In the genomic region with DNA sequence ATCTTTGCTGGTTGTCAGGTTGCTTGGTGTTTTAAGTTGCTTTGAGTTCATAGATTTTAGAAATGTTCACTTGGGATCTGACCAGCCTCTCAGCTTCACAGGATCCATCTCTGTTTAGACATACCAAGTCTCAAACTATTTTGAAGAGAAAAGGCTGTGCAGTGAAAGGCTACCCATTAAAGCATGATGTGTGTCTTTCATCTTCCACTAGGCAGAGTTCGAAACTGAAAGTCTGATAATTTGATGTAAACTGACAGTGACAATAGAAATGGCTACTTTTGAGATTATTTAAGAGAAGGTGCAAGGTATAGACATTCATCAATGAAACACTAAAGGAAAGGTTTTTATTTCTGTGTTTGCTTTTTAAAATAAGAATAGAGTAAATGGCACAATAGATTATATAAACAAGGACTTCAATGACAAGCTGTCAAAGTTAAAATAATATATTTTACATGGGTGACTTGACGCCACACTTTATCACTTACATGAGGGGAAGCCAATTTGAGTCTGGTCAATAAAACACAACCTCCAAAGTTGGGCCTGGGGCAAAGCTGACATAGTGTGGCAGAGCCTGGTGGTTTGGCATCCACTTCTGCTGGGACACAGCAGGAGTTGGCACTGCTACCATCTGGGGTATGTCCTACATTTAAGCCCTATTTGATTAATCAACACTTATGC, we compare ENCODE assay signal across 18 cellular contexts.
DNase-seq lines count a peak whose midpoint lies in the region; ATAC-seq and TF ChIP-seq lines count a peak whose summit lies in the region.
"Had no signal": no experiment of that assay in that cellular context is flagged by ENCODE, and none has a peak within 500 bp of the region (broad histone marks: within the 10 kb centered on the region; RNA-seq: fewer than 3 reads in every experiment).

No MANE protein-coding gene starts in this region.

- no peak overlapping the region for H3K27ac ChIP-seq in MM.1S (ENCODE audit: low read length)

- peak overlapping the region; percentile 18 for H3K27ac Mint-ChIP-seq in chondrocyte (ENCODE audit: unreplicated experiment)
- H3K27ac Mint-ChIP-seq in activated naive CD8-positive, alpha-beta T cell treated with anti-CD3 and anti-CD28 coated beads, Interleukin-2, amount 50 U/mL, for 24 hours: no peak overlapping the region
- H3K27ac Mint-ChIP-seq: CD4-positive, alpha-beta T cell had no signal

- H3K4me1 ChIP-seq in MM.1S (ENCODE audit: low read length): peaks cover 17% of the 10 kb centered on the region
- H3K4me1 ChIP-seq: HAP-1 had no signal

- no peaks in the 10 kb centered on the region for H3K9me3 Mint-ChIP-seq in chondrocyte (ENCODE audit: low read depth)
- no peaks in the 10 kb centered on the region for H3K9me3 Mint-ChIP-seq in activated naive CD8-positive, alpha-beta T cell treated with anti-CD3 and anti-CD28 coated beads, Interleukin-2, amount 50 U/mL, for 24 hours
- H3K9me3 Mint-ChIP-seq: CD4-positive, alpha-beta T cell had no signal

- H3K36me3 Mint-ChIP-seq in chondrocyte (ENCODE audit: low read depth): peaks cover 2% of the 10 kb centered on the region
- H3K36me3 Mint-ChIP-seq in activated naive CD8-positive, alpha-beta T cell treated with anti-CD3 and anti-CD28 coated beads, Interleukin-2, amount 50 U/mL, for 24 hours (ENCODE audit: low read depth): no peaks in the 10 kb centered on the region

- H3K4me2 ChIP-seq in MM.1S (ENCODE audit: low read depth, low read length): no peak overlapping the region

- no peak for ATAC-seq in activated naive CD8-positive, alpha-beta T cell treated with anti-CD3 and anti-CD28 coated beads, Interleukin-2, amount 50 U/mL, for 24 hours

- no peaks in the 10 kb centered on the region for H3K9me3 ChIP-seq in MM.1S (replicated peaks; ENCODE audit: insufficient read depth, low read length)
- H3K9me3 ChIP-seq: BE2C, HAP-1 had no signal

- peaks cover 58% of the 10 kb centered on the region for H3K4me1 Mint-ChIP-seq in chondrocyte (ENCODE audit: low read depth)
- H3K4me1 Mint-ChIP-seq in activated naive CD8-positive, alpha-beta T cell treated with anti-CD3 and anti-CD28 coated beads, Interleukin-2, amount 50 U/mL, for 24 hours: no peaks in the 10 kb centered on the region

- no peak overlapping the region for H3K4me3 Mint-ChIP-seq in chondrocyte (ENCODE audit: unreplicated experiment)
- no peak overlapping the region for H3K4me3 Mint-ChIP-seq in activated naive CD8-positive, alpha-beta T cell treated with anti-CD3 and anti-CD28 coated beads, Interleukin-2, amount 50 U/mL, for 24 hours
- H3K4me3 Mint-ChIP-seq: CD4-positive, alpha-beta T cell had no signal

- no peaks in the 10 kb centered on the region for H3K36me3 ChIP-seq in MM.1S (replicated peaks; ENCODE audit: insufficient read depth, low read length)
- H3K36me3 ChIP-seq: BE2C, HAP-1 had no signal

- no peak overlapping the region for H3K9ac ChIP-seq in MM.1S (ENCODE audit: low read length)

- H3K9me2 ChIP-seq in MM.1S (replicated peaks; ENCODE audit: insufficient read depth, low read length): no peaks in the 10 kb centered on the region

- no peak overlapping the region for H3K4me3 ChIP-seq in MM.1S (ENCODE audit: low read length)
- H3K4me3 ChIP-seq: HAP-1 had no signal

- no peaks in the 10 kb centered on the region for H3K27me3 Mint-ChIP-seq in chondrocyte (ENCODE audit: low read depth)
- H3K27me3 Mint-ChIP-seq in activated naive CD8-positive, alpha-beta T cell treated with anti-CD3 and anti-CD28 coated beads, Interleukin-2, amount 50 U/mL, for 24 hours: no peaks in the 10 kb centered on the region
- H3K27me3 Mint-ChIP-seq: CD4-positive, alpha-beta T cell had no signal

- H3K27me3 ChIP-seq in MM.1S (replicated peaks; ENCODE audit: insufficient read depth, low read length): no peaks in the 10 kb centered on the region
- H3K27me3 ChIP-seq: BE2C had no signal

- H2AFZ ChIP-seq in MM.1S (ENCODE audit: low read length): peak overlapping the region; percentile 10; the same call in 1 of the 2 replicates

- DNase-seq in NCI-H1417 (lab: John Stamatoyannopoulos, UW) (peak in 2 of 3 experiments; percentile 37 to 71), NCI-H1417 treated with DMSO at 0.1 percent for 48 hours (lab: John Stamatoyannopoulos, UW) (no peak), MM.1S (peak; percentile 69), NCI-H69 (lab: John Stamatoyannopoulos, UW) (peak; percentile 98), chondrocyte (ENCODE audit: low spot score) (no peak), NCI-H2196 (lab: John Stamatoyannopoulos, UW; ENCODE audit: unreplicated experiment) (no peak), NOMO-1 (lab: John Stamatoyannopoulos, UW; ENCODE audit: unreplicated experiment in 2 of 2) (no peak)
- DNase-seq in activated naive CD8-positive, alpha-beta T cell treated with anti-CD3 and anti-CD28 coated beads, Interleukin-2, amount 50 U/mL, for 24 hours: no peak
- DNase-seq: 8988T; BE2C; CD4-positive, alpha-beta T cell; DMS79 treated with DMSO at 0.1 percent for 48 hours; NCI-H1048; NCI-H1930; NCI-H2171 treated with DMSO at 0.1 percent for 48 hours; NCI-H526 treated with DMSO at 0.1 percent for 48 hours; Right ventricle myocardium superior had no signal

- no peaks in the 10 kb centered on the region for H3F3A ChIP-seq in MM.1S (ENCODE audit: insufficient read depth, low read length)

- no peaks in the 10 kb centered on the region for H3K79me2 ChIP-seq in MM.1S (ENCODE audit: low read length)

- TF ChIP-seq CTCF in MM.1S (IDR thresholded peaks at IDR 0.05; ENCODE audit: low read length) (no peak), chondrocyte (IDR thresholded peaks at IDR 0.05) (no peak)

- no peaks in the 10 kb centered on the region for H4K20me1 ChIP-seq in MM.1S (ENCODE audit: insufficient read depth, low read length)

Comparison
In these comparisons a context has a peak if more than half of its experiments do, and no peak if none do; other contexts are left out.
1. DNase-seq: peak in NCI-H1417 (2 of 3), MM.1S (single experiment) and NCI-H69 (single experiment); none in NCI-H1417 treated with DMSO at 0.1 percent for 48 hours (single experiment), chondrocyte (single experiment), NCI-H2196 (single experiment), activated naive CD8-positive, alpha-beta T cell treated with anti-CD3 and anti-CD28 coated beads, Interleukin-2, amount 50 U/mL, for 24 hours (single experiment) and NOMO-1 (0 of 2).